ENCODE assay signal across 10 cellular contexts in genomic region chr5:169670769-169671525, GRCh38. TPM values are rescaled to one million over a fixed set of nuclear protein-coding genes. Genes with fewer than 3 reads are reported as not detected.
A peak's percentile ranks its signal among the peaks of the same experiment; 100 is the strongest.
DNase-seq lines count a peak whose midpoint lies in the region; ATAC-seq and TF ChIP-seq lines count a peak whose summit lies in the region.
"Had no signal": no experiment of that assay in that cellular context is flagged by ENCODE, and none has a peak within 500 bp of the region (broad histone marks: within the 10 kb centered on the region; RNA-seq: fewer than 3 reads in every experiment).

No MANE protein-coding gene starts in this region.

- intact Hi-C loops in activated CD8-positive, alpha-beta T cell treated with anti-CD3 and anti-CD28 coated beads for 36 hours (cut with micrococcal nuclease) = no loop called here
- intact Hi-C loops in left colon (cut with DNase I, micrococcal nuclease) = no loop called here

- H3K9me3 Mint-ChIP-seq in activated CD8-positive, alpha-beta T cell treated with anti-CD3 and anti-CD28 coated beads for 36 hours = no peaks in the 10 kb centered on the region
- no peaks in the 10 kb centered on the region for H3K9me3 Mint-ChIP-seq in activated CD8-positive, alpha-beta T cell treated with anti-CD3 and anti-CD28 coated beads, Interleukin-2, amount 10 ng/mL, durations not matched to agents 7 days and 5 days (ENCODE audit: insufficient read depth)
- H3K9me3 Mint-ChIP-seq in stimulated activated memory B cell treated with anti-CD40 and anti-IgM and Interleukin-4, amounts not matched to agents 10 μg/mL and 1 μg/mL and 100 μg/mL, for 72 hours = no peaks in the 10 kb centered on the region
- H3K9me3 Mint-ChIP-seq: activated CD4-positive, alpha-beta T cell treated with anti-CD3 and anti-CD28 coated beads, Interleukin-2, amount 10 ng/mL, durations not matched to agents 7 days and 5 days had no signal

- H3K36me3 Mint-ChIP-seq in activated CD8-positive, alpha-beta T cell treated with anti-CD3 and anti-CD28 coated beads for 36 hours (ENCODE audit: low read depth) = peaks cover 42% of the 10 kb centered on the region
- H3K36me3 Mint-ChIP-seq in activated CD8-positive, alpha-beta T cell treated with anti-CD3 and anti-CD28 coated beads, Interleukin-2, amount 10 ng/mL, durations not matched to agents 7 days and 5 days (ENCODE audit: low read depth) = peaks cover 47% of the 10 kb centered on the region
- peaks cover 27% of the 10 kb centered on the region for H3K36me3 Mint-ChIP-seq in stimulated activated memory B cell treated with anti-CD40 and anti-IgM and Interleukin-4, amounts not matched to agents 10 μg/mL and 1 μg/mL and 100 μg/mL, for 72 hours

- peak overlapping the region; percentile 54 for H3K27ac Mint-ChIP-seq in activated CD8-positive, alpha-beta T cell treated with anti-CD3 and anti-CD28 coated beads for 36 hours
- no peak overlapping the region for H3K27ac Mint-ChIP-seq in activated CD8-positive, alpha-beta T cell treated with anti-CD3 and anti-CD28 coated beads, Interleukin-2, amount 10 ng/mL, durations not matched to agents 7 days and 5 days
- H3K27ac Mint-ChIP-seq in stimulated activated memory B cell treated with anti-CD40 and anti-IgM and Interleukin-4, amounts not matched to agents 10 μg/mL and 1 μg/mL and 100 μg/mL, for 72 hours = peak overlapping the region; percentile 67
- H3K27ac Mint-ChIP-seq: activated CD4-positive, alpha-beta T cell treated with anti-CD3 and anti-CD28 coated beads, Interleukin-2, amount 10 ng/mL, durations not matched to agents 7 days and 5 days had no signal

- peaks cover 21% of the 10 kb centered on the region for H3K4me1 Mint-ChIP-seq in activated CD8-positive, alpha-beta T cell treated with anti-CD3 and anti-CD28 coated beads for 36 hours (ENCODE audit: low read depth)
- H3K4me1 Mint-ChIP-seq in activated CD8-positive, alpha-beta T cell treated with anti-CD3 and anti-CD28 coated beads, Interleukin-2, amount 10 ng/mL, durations not matched to agents 7 days and 5 days (ENCODE audit: low read depth) = peaks cover 15% of the 10 kb centered on the region
- H3K4me1 Mint-ChIP-seq in stimulated activated memory B cell treated with anti-CD40 and anti-IgM and Interleukin-4, amounts not matched to agents 10 μg/mL and 1 μg/mL and 100 μg/mL, for 72 hours = peaks cover 47% of the 10 kb centered on the region

- CTCF ChIA-PET in activated CD8-positive, alpha-beta T cell treated with anti-CD3 and anti-CD28 coated beads for 36 hours (lab: Charles Lee) = interaction anchor here (1.3 to 2.1 kb wide), 3 partner anchors 10 to 60 kb away, joined by 4 to 7 read pairs (median 4); no protein-coding TSS in a partner anchor
- CTCF ChIA-PET in activated CD8-positive, alpha-beta T cell treated with anti-CD3 and anti-CD28 coated beads, Interleukin-2, amount 10 ng/mL, durations not matched to agents 7 days and 5 days (lab: Charles Lee) = interaction anchor here (0.8 to 1.7 kb wide), 8 partner anchors 11 to 90 kb away, joined by 3 to 6 read pairs (median 3); no protein-coding TSS in a partner anchor

- peak; percentile 31 for DNase-seq in activated CD8-positive, alpha-beta T cell treated with anti-CD3 and anti-CD28 coated beads for 36 hours
- DNase-seq in activated CD8-positive, alpha-beta T cell treated with anti-CD3 and anti-CD28 coated beads, Interleukin-2, amount 10 ng/mL, durations not matched to agents 7 days and 5 days = no peak
- DNase-seq in left colon (no peak), NCI-H82 (lab: John Stamatoyannopoulos, UW) (no peak), NCI-H2171 treated with DMSO at 0.1 percent for 48 hours (lab: John Stamatoyannopoulos, UW) (no peak)
- DNase-seq: activated CD4-positive, alpha-beta T cell treated with anti-CD3 and anti-CD28 coated beads, Interleukin-2, amount 10 ng/mL, durations not matched to agents 7 days and 5 days; midbrain had no signal

- POLR2A ChIA-PET in activated CD8-positive, alpha-beta T cell treated with anti-CD3 and anti-CD28 coated beads for 36 hours (lab: Charles Lee) = interaction anchor here (1.1 to 1.4 kb wide), 3 partner anchors 20 to 87 kb away, joined by 3 to 6 read pairs (median 3); partner anchors contain the start of genes DOCK2 and SPDL1
- POLR2A ChIA-PET in activated CD8-positive, alpha-beta T cell treated with anti-CD3 and anti-CD28 coated beads, Interleukin-2, amount 10 ng/mL, durations not matched to agents 7 days and 5 days (lab: Charles Lee) = interaction anchor here (0.7 to 2.2 kb wide), 5 partner anchors 12 to 87 kb away, joined by 3 to 12 read pairs (median 4); partner anchors contain the start of genes DOCK2 and SPDL1

- TF ChIP-seq CTCF in activated CD8-positive, alpha-beta T cell treated with anti-CD3 and anti-CD28 coated beads for 36 hours (IDR thresholded peaks at IDR 0.05) = no peak

- no peak overlapping the region for H3K4me3 Mint-ChIP-seq in activated CD8-positive, alpha-beta T cell treated with anti-CD3 and anti-CD28 coated beads for 36 hours
- no peak overlapping the region for H3K4me3 Mint-ChIP-seq in activated CD8-positive, alpha-beta T cell treated with anti-CD3 and anti-CD28 coated beads, Interleukin-2, amount 10 ng/mL, durations not matched to agents 7 days and 5 days
- H3K4me3 Mint-ChIP-seq in stimulated activated memory B cell treated with anti-CD40 and anti-IgM and Interleukin-4, amounts not matched to agents 10 μg/mL and 1 μg/mL and 100 μg/mL, for 72 hours = no peak overlapping the region
- H3K4me3 Mint-ChIP-seq: activated CD4-positive, alpha-beta T cell treated with anti-CD3 and anti-CD28 coated beads, Interleukin-2, amount 10 ng/mL, durations not matched to agents 7 days and 5 days had no signal

- peak; percentile 93 for ATAC-seq in activated CD8-positive, alpha-beta T cell treated with anti-CD3 and anti-CD28 coated beads for 36 hours
- ATAC-seq in activated CD8-positive, alpha-beta T cell treated with anti-CD3 and anti-CD28 coated beads, Interleukin-2, amount 10 ng/mL, durations not matched to agents 7 days and 5 days = no peak
- ATAC-seq in GM21576 (IDR thresholded peaks at IDR 0.05; ENCODE audit: unreplicated experiment) (peak; percentile 94), HG03280 (IDR thresholded peaks at IDR 0.05; ENCODE audit: unreplicated experiment) (peak; percentile 97), left colon (no peak)
- ATAC-seq in stimulated activated memory B cell treated with anti-CD40 and anti-IgM and Interleukin-4, amounts not matched to agents 10 μg/mL and 1 μg/mL and 100 μg/mL, for 72 hours = peak; percentile 88

- H3K27me3 Mint-ChIP-seq in activated CD8-positive, alpha-beta T cell treated with anti-CD3 and anti-CD28 coated beads for 36 hours = no peaks in the 10 kb centered on the region
- no peaks in the 10 kb centered on the region for H3K27me3 Mint-ChIP-seq in activated CD8-positive, alpha-beta T cell treated with anti-CD3 and anti-CD28 coated beads, Interleukin-2, amount 10 ng/mL, durations not matched to agents 7 days and 5 days (ENCODE audit: low read depth)
- H3K27me3 Mint-ChIP-seq in stimulated activated memory B cell treated with anti-CD40 and anti-IgM and Interleukin-4, amounts not matched to agents 10 μg/mL and 1 μg/mL and 100 μg/mL, for 72 hours = no peaks in the 10 kb centered on the region
- H3K27me3 Mint-ChIP-seq: activated CD4-positive, alpha-beta T cell treated with anti-CD3 and anti-CD28 coated beads, Interleukin-2, amount 10 ng/mL, durations not matched to agents 7 days and 5 days had no signal

RNA-seq across cellular contexts. Expression of gene DOCK2, which starts 33.9 kb away (rescaled TPM):
- total RNA-seq in activated CD8-positive, alpha-beta T cell treated with anti-CD3 and anti-CD28 coated beads for 36 hours = 100 to 1,000 TPM; 180 to 181 TPM
- 100 to 1,000 TPM; 318 to 320 TPM for total RNA-seq in activated CD8-positive, alpha-beta T cell treated with anti-CD3 and anti-CD28 coated beads, Interleukin-2, amount 10 ng/mL, durations not matched to agents 7 days and 5 days
- total RNA-seq in left colon = 10 to 100 TPM in 1 of 2 donors, 1 to 10 TPM in 1; 4.9 to 13.3 TPM

Comparison
In these comparisons a context has a peak if more than half of its experiments do, and no peak if none do; other contexts are left out.
1. ATAC-seq: peak in activated CD8-positive, alpha-beta T cell treated with anti-CD3 and anti-CD28 coated beads for 36 hours (single experiment), GM21576 (single experiment), HG03280 (single experiment) and stimulated activated memory B cell treated with anti-CD40 and anti-IgM and Interleukin-4, amounts not matched to agents 10 μg/mL and 1 μg/mL and 100 μg/mL, for 72 hours (single experiment); none in activated CD8-positive, alpha-beta T cell treated with anti-CD3 and anti-CD28 coated beads, Interleukin-2, amount 10 ng/mL, durations not matched to agents 7 days and 5 days (single experiment) and left colon (single experiment).
2. RNA of gene DOCK2, which starts 33.9 kb away (total RNA-seq): 318 to 320 TPM in activated CD8-positive, alpha-beta T cell treated with anti-CD3 and anti-CD28 coated beads, Interleukin-2, amount 10 ng/mL, durations not matched to agents 7 days and 5 days and 180 to 181 TPM in activated CD8-positive, alpha-beta T cell treated with anti-CD3 and anti-CD28 coated beads for 36 hours; 4.9 to 13.3 TPM in left colon; every median in the first group is over 10 times any median in the second.